ENCODE assay signal across 22 cellular contexts in genomic region chr10:1724921-1725320, GRCh38. TPM values are rescaled to one million over a fixed set of nuclear protein-coding genes. Genes with fewer than 3 reads are reported as not detected.
"Had no signal": no experiment of that assay in that cellular context is flagged by ENCODE, and none has a peak within 500 bp of the region (broad histone marks: within the 10 kb centered on the region; RNA-seq: fewer than 3 reads in every experiment).

No MANE protein-coding gene starts in this region.

- H3K27me3 ChIP-seq: Peyer's patch had no signal

- H3K27ac ChIP-seq: Peyer's patch had no signal

- FAIRE-seq: K562, TTC549 had no signal

- H3K4me3 ChIP-seq: K562, Peyer's patch had no signal

- ATAC-seq: activated CD8-positive, alpha-beta memory T cell treated with anti-CD3 and anti-CD28 coated beads, Interleukin-2, amount 10 ng/mL, durations not matched to agents 7 days and 5 days; K562; T-helper 17 cell had no signal

- H3K4me1 ChIP-seq: Peyer's patch had no signal

- H3K36me3 ChIP-seq: Peyer's patch had no signal

- DNase-seq: activated B cell treated with CpG ODN at 0.5 μM for 24 hours; activated CD4-positive, alpha-beta T cell treated with anti-CD3 and anti-CD28 coated beads for 1 hour; activated CD4-positive, alpha-beta T cell treated with anti-CD3 and anti-CD28 coated beads, Interleukin-2, amount 10 ng/mL, durations not matched to agents 24 days and 14 days; activated CD4-positive, alpha-beta T cell treated with anti-CD3 and anti-CD28 coated beads, Interleukin-2, amount 50 U/mL, for 48 hours; activated CD8-positive, alpha-beta memory T cell treated with anti-CD3 and anti-CD28 coated beads, Interleukin-2, amount 10 ng/mL, durations not matched to agents 7 days and 5 days; activated effector memory CD4-positive, alpha-beta T cell treated with Interleukin-2 at 50 U/mL for 16 hours; activated naive CD4-positive, alpha-beta T cell; activated T-cell treated with anti-CD3 and anti-CD28 coated beads, Interleukin-2, amount 50 U/mL, for 24 hours; aorta; Karpas-422; NCI-H1105 treated with DMSO at 0.1 percent for 48 hours; NCI-H1436 treated with DMSO at 0.1 percent for 48 hours; NCI-H187; NCI-H2081; NCI-H446; NCI-H524; Peyer's patch; SHP77 treated with DMSO at 0.1 percent for 48 hours; T-helper 17 cell; T-helper 9 cell had no signal

RNA-seq across cellular contexts. Expression of gene ADARB2, which starts 12.4 kb away (rescaled TPM):
- total RNA-seq: activated CD4-positive, alpha-beta T cell treated with anti-CD3 and anti-CD28 coated beads, Interleukin-2, amount 10 ng/mL, durations not matched to agents 24 days and 14 days; activated CD8-positive, alpha-beta memory T cell treated with anti-CD3 and anti-CD28 coated beads, Interleukin-2, amount 10 ng/mL, durations not matched to agents 7 days and 5 days; aorta; K562 had no signal
- polyA plus RNA-seq: K562 had no signal
